In the genomic region with DNA sequence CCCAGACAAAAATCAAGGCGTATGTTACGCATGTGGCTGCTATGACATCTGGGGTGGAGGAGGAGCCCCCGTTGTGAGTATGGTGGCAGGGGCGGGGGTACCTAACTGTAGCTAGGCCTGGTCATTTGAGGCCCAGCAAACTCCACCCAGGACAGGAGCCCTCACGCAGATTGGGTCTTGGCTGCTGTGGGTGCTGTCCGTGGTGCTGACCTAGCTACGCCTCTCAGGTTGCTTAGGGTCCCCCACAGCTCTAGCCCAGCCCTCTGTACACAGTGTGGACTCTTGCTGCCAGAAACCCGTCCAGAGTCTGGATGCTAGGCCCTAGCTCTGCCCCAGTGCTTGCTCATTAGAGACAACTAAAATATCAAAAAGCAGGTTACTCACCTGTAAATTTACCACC, we compare ENCODE assay signal across 1 cellular context.
A peak's percentile ranks its signal among the peaks of the same experiment; 100 is the strongest.
TF ChIP-seq lines count a peak whose summit lies in the region.

No MANE protein-coding gene starts in this region.

TF ChIP-seq in GM23338, 12 proteins besides CTCF, POLR2A, EP300 and RAD21 (continued from another document):
- TF ChIP-seq, protein P1, sequence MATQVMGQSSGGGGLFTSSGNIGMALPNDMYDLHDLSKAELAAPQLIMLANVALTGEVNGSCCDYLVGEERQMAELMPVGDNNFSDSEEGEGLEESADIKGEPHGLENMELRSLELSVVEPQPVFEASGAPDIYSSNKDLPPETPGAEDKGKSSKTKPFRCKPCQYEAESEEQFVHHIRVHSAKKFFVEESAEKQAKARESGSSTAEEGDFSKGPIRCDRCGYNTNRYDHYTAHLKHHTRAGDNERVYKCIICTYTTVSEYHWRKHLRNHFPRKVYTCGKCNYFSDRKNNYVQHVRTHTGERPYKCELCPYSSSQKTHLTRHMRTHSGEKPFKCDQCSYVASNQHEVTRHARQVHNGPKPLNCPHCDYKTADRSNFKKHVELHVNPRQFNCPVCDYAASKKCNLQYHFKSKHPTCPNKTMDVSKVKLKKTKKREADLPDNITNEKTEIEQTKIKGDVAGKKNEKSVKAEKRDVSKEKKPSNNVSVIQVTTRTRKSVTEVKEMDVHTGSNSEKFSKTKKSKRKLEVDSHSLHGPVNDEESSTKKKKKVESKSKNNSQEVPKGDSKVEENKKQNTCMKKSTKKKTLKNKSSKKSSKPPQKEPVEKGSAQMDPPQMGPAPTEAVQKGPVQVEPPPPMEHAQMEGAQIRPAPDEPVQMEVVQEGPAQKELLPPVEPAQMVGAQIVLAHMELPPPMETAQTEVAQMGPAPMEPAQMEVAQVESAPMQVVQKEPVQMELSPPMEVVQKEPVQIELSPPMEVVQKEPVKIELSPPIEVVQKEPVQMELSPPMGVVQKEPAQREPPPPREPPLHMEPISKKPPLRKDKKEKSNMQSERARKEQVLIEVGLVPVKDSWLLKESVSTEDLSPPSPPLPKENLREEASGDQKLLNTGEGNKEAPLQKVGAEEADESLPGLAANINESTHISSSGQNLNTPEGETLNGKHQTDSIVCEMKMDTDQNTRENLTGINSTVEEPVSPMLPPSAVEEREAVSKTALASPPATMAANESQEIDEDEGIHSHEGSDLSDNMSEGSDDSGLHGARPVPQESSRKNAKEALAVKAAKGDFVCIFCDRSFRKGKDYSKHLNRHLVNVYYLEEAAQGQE (IDR thresholded peaks at IDR 0.05; ENCODE audit: unreplicated experiment), result peak; percentile 97
